Comparison of ENCODE assay signal across 8 cellular contexts in genomic region chr5:175658299-175659145, GRCh38. TPM values are rescaled to one million over a fixed set of nuclear protein-coding genes. Genes with fewer than 3 reads are reported as not detected.
DNase-seq lines count a peak whose midpoint lies in the region; ATAC-seq, FAIRE-seq and TF ChIP-seq lines count a peak whose summit lies in the region.

No MANE protein-coding gene starts in this region.

- no peak for TF ChIP-seq POLR2A in A549 (IDR thresholded peaks at IDR 0.05; ENCODE audit: low read length)

- intact Hi-C loops in dorsolateral prefrontal cortex (cut with DNase I) = no loop called here

- no peaks in the 10 kb centered on the region for H3K9me3 ChIP-seq in A549

- CTCF ChIA-PET in A549 (lab: Yijun Ruan, JAX) = interaction anchor here (0.9 to 1.6 kb wide), 3 partner anchors 9 to 748 kb away, joined by 3 to 7 read pairs (median 4); no protein-coding TSS in a partner anchor

- H3K4me3 ChIP-seq in A549 (peak overlapping the region; percentile 60), dorsolateral prefrontal cortex (peak overlapping the region; percentile 10 to 78 (median 64))

- TF ChIP-seq RAD21 in A549 (conservative IDR thresholded peaks at IDR 0.05 in 1 of 2, IDR thresholded peaks at IDR 0.05 in 1 of 2) = no peak

- no peak for TF ChIP-seq EP300 in A549 (IDR thresholded peaks at IDR 0.05)

- no peaks in the 10 kb centered on the region for H3K9me3 Mint-ChIP-seq in natural killer cell treated with Interleukin-12 subunit alpha and Interleukin-12 subunit beta and Interleukin-15 and Interleukin-18, amount 100 ng/mL, for 72 hours

- no peak for TF ChIP-seq CTCF in A549 (IDR thresholded peaks at IDR 0.05)
- TF ChIP-seq CTCF in dorsolateral prefrontal cortex (IDR thresholded peaks at IDR 0.05 in 54 of 56, conservative IDR thresholded peaks at IDR 0.05 in 2 of 56; ENCODE audit: low read depth in 1 of 56, partially characterized antibody in 56 of 56) = no peak

- peak overlapping the region; percentile 70 for H3K4me3 Mint-ChIP-seq in natural killer cell treated with Interleukin-12 subunit alpha and Interleukin-12 subunit beta and Interleukin-15 and Interleukin-18, amount 100 ng/mL, for 72 hours

- H3K27me3 Mint-ChIP-seq in natural killer cell treated with Interleukin-12 subunit alpha and Interleukin-12 subunit beta and Interleukin-15 and Interleukin-18, amount 100 ng/mL, for 72 hours = peaks cover 50 to 56% of the 10 kb centered on the region in 2 donors

- POLR2A ChIA-PET in A549 (lab: Yijun Ruan, JAX) = no interaction called here

- 78% methylated on average over 34 of the region's 41 CpGs for WGBS in A549 (ENCODE audit: missing lambda C conversion rate)

- peaks cover 0 to 38% (median 0%) of the 10 kb centered on the region in 45 donors for H3K27me3 ChIP-seq in dorsolateral prefrontal cortex

- peaks cover 9% of the 10 kb centered on the region; the same call in 2 of the 3 replicates for H3K4me1 ChIP-seq in A549

- FAIRE-seq in A549 (lab: Jason Lieb, UNC) = no peak

- DNase-seq in A549 (ENCODE audit: low read depth in 1 of 2, low spot score in 1 of 2) = no peak
- peak; percentile 49 for DNase-seq in RPMI8226
- no peak for DNase-seq in dorsolateral prefrontal cortex
- DNase-seq in natural killer cell treated with Interleukin-12 subunit alpha and Interleukin-12 subunit beta and Interleukin-15 and Interleukin-18, amount 100 ng/mL, for 72 hours (ENCODE audit: low spot score) = no peak
- DNase-seq in NCI-H345 treated with DMSO at 0.1 percent for 48 hours (lab: John Stamatoyannopoulos, UW; ENCODE audit: unreplicated experiment) = no peak
- DNase-seq in DMS 273 treated with DMSO at 0.1 percent for 48 hours (lab: John Stamatoyannopoulos, UW) = no peak
- no peak for DNase-seq in GF-D8 (lab: John Stamatoyannopoulos, UW)

- H3K4me2 ChIP-seq in A549 = peak overlapping the region; percentile 95

- H3K36me3 Mint-ChIP-seq in natural killer cell treated with Interleukin-12 subunit alpha and Interleukin-12 subunit beta and Interleukin-15 and Interleukin-18, amount 100 ng/mL, for 72 hours = no peaks in the 10 kb centered on the region

- H3K27ac ChIP-seq in A549 (peak overlapping the region; percentile 73 to 83), dorsolateral prefrontal cortex (peak overlapping the region in 57 of 59 donors; percentile 19 to 92 (median 78))

- no peak for ATAC-seq in A549
- ATAC-seq in natural killer cell treated with Interleukin-12 subunit alpha and Interleukin-12 subunit beta and Interleukin-15 and Interleukin-18, amount 100 ng/mL, for 72 hours = no peak
- no peak for ATAC-seq in GM18517 (IDR thresholded peaks at IDR 0.05; ENCODE audit: unreplicated experiment)

- H3K27ac Mint-ChIP-seq in natural killer cell treated with Interleukin-12 subunit alpha and Interleukin-12 subunit beta and Interleukin-15 and Interleukin-18, amount 100 ng/mL, for 72 hours = no peak overlapping the region

- peaks cover 16 to 21% of the 10 kb centered on the region in 2 donors for H3K4me1 Mint-ChIP-seq in natural killer cell treated with Interleukin-12 subunit alpha and Interleukin-12 subunit beta and Interleukin-15 and Interleukin-18, amount 100 ng/mL, for 72 hours (ENCODE audit: low read depth in 2 of 2)

TF ChIP-seq in A549, 52 proteins besides CTCF, POLR2A, EP300 and RAD21:
- TF ChIP-seq HEYL (CRISPR knock-in tag; IDR thresholded peaks at IDR 0.05) (no peak), RFX5 (IDR thresholded peaks at IDR 0.05) (no peak), REST (IDR thresholded peaks at IDR 0.05) (no peak), ELK1 (IDR thresholded peaks at IDR 0.05; ENCODE audit: low read depth, low read length) (no peak), KDM5A (IDR thresholded peaks at IDR 0.05) (no peak), CHD4 (IDR thresholded peaks at IDR 0.05; ENCODE audit: borderline replicate concordance) (no peak), NFE2L2 (conservative IDR thresholded peaks at IDR 0.05; ENCODE audit: low read length) (no peak), MYC (IDR thresholded peaks at IDR 0.05; ENCODE audit: borderline replicate concordance, low read length) (no peak), HOXA7 (CRISPR knock-in tag; IDR thresholded peaks at IDR 0.05) (no peak), RARB (CRISPR knock-in tag; IDR thresholded peaks at IDR 0.05) (no peak)
TF ChIP-seq in A549: peak in this region for 0.

RNA-seq across cellular contexts. Expression of gene HRH2, which starts 0.7 kb away (rescaled TPM):
- 0.62 and 0.93 TPM in 2 replicates for polyA plus RNA-seq in A549 (2011; rRNA removed)
- 0.61 and 0.71 TPM in 2 replicates for polyA plus RNA-seq in A549 (2012; cell fraction: cytosol; rRNA removed)
- 0.45 and 0.71 TPM in 2 replicates for polyA plus RNA-seq in A549 (2012; cell fraction: nucleus; rRNA removed)
- 0.54 to 0.87 TPM (median 0.58 TPM) in 3 replicates for polyA plus RNA-seq in A549 (2017; fragmentation: RNase III; extraction: RNeasy Plus Mini Kit Qiagen cat#74134 plus additional on column Dnase treatment)
- polyA minus RNA-seq in A549 (2011; rRNA and poly(A)+ RNA removed) = 1.8 and 1.9 TPM in 2 replicates
- total RNA-seq in dorsolateral prefrontal cortex = 10 to 100 TPM in 119 of 120 experiments, 1 to 10 TPM in 1; 8.7 to 45.7 (median 25.9) TPM
- total RNA-seq in natural killer cell treated with Interleukin-12 subunit alpha and Interleukin-12 subunit beta and Interleukin-15 and Interleukin-18, amount 100 ng/mL, for 72 hours = 1 to 10 TPM; 2.5 to 3.2 TPM
